15 cellular contexts compared by ENCODE assay signal in the genomic region with DNA sequence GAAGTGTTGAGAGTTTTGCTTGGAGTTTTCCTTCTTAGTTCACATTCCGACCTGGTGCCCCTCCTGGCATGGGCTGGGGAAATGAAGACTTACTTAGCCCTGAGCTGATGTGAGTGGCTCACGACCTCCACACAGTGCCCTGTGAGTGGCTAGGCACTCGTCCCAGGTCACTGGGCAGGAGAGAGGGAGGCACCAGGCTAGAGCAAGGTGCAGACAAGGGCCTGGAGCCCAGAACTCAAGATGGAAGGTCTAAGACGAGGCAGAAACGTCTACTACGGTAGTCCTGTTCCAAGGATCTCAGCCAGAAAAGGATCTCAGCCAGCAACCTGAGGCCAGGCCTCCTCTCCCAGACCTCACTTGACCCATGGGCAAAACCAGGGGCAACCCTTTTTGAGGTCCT. TPM values are rescaled to one million over a fixed set of nuclear protein-coding genes. Genes with fewer than 3 reads are reported as not detected.
"Had no signal": no experiment of that assay in that cellular context is flagged by ENCODE, and none has a peak within 500 bp of the region (broad histone marks: within the 10 kb centered on the region; RNA-seq: fewer than 3 reads in every experiment).

No MANE protein-coding gene starts in this region.

- H3K9me3 Mint-ChIP-seq: activated CD4-positive, alpha-beta memory T cell treated with anti-CD3 and anti-CD28 coated beads for 36 hours; activated naive CD8-positive, alpha-beta T cell treated with anti-CD3 and anti-CD28 coated beads for 36 hours had no signal

- H3K27me3 Mint-ChIP-seq: activated CD4-positive, alpha-beta memory T cell treated with anti-CD3 and anti-CD28 coated beads for 36 hours; activated naive CD8-positive, alpha-beta T cell treated with anti-CD3 and anti-CD28 coated beads for 36 hours; naive B cell had no signal

- H3K27ac Mint-ChIP-seq: activated CD4-positive, alpha-beta memory T cell treated with anti-CD3 and anti-CD28 coated beads for 36 hours; activated naive CD8-positive, alpha-beta T cell treated with anti-CD3 and anti-CD28 coated beads for 36 hours had no signal

- ATAC-seq: gastroesophageal sphincter, right lobe of liver had no signal

- H3K4me3 Mint-ChIP-seq: activated CD4-positive, alpha-beta memory T cell treated with anti-CD3 and anti-CD28 coated beads for 36 hours; activated naive CD8-positive, alpha-beta T cell treated with anti-CD3 and anti-CD28 coated beads for 36 hours had no signal

- DNase-seq: activated CD4-positive, alpha-beta memory T cell treated with anti-CD3 and anti-CD28 coated beads for 36 hours; activated CD4-positive, CD25-positive, alpha-beta regulatory T cell treated with anti-CD3 and anti-CD28 coated beads, Interleukin-2, amount 50 U/mL, for 72 hours; activated CD8-positive, alpha-beta memory T cell treated with anti-CD3 and anti-CD28 coated beads, Interleukin-2, amount 50 U/mL, for 48 hours; activated effector memory CD4-positive, alpha-beta T cell treated with anti-CD3 and anti-CD28 coated beads, Interleukin-2, amount 50 U/mL, for 16 hours; activated naive CD8-positive, alpha-beta T cell treated with anti-CD3 and anti-CD28 coated beads for 36 hours; hippocampal formation; kidney glomerular epithelial cell; naive B cell; nucleus accumbens; stimulated activated naive CD4-positive, alpha-beta T cell; upper lobe of left lung had no signal

- H3K9me3 ChIP-seq: breast epithelium, gastroesophageal sphincter, right lobe of liver, suprapubic skin, upper lobe of left lung had no signal

RNA-seq across cellular contexts. Expression of gene PLAC9, which starts 50.5 kb away (rescaled TPM):
- total RNA-seq: activated CD4-positive, alpha-beta memory T cell treated with anti-CD3 and anti-CD28 coated beads for 36 hours; activated naive CD8-positive, alpha-beta T cell treated with anti-CD3 and anti-CD28 coated beads for 36 hours had no signal
